18 cellular contexts compared by ENCODE assay signal in genomic region chr10:72509206-72509799, GRCh38.
DNase-seq lines count a peak whose midpoint lies in the region; ATAC-seq, FAIRE-seq and TF ChIP-seq lines count a peak whose summit lies in the region.
"Had no signal": no experiment of that assay in that cellular context is flagged by ENCODE, and none has a peak within 500 bp of the region (broad histone marks: within the 10 kb centered on the region; RNA-seq: fewer than 3 reads in every experiment).

No MANE protein-coding gene starts in this region.

- no peak overlapping the region for H3K14ac ChIP-seq in H9 (ENCODE audit: insufficient read depth, low read length)

- H3K18ac ChIP-seq in H9 (ENCODE audit: insufficient read length, low read depth, low read length), result no peak overlapping the region

- no peak for TF ChIP-seq CTCF in HepG2 (CRISPR knock-in tag; IDR thresholded peaks at IDR 0.05)
- no peak for TF ChIP-seq CTCF in H9 (conservative IDR thresholded peaks at IDR 0.05)

- H3K4ac ChIP-seq in H9 (ENCODE audit: low read depth, low read length), result no peak overlapping the region

- H3K27ac Mint-ChIP-seq in H9, result no peak overlapping the region
- H3K27ac Mint-ChIP-seq: T-cell had no signal

- H4K5ac ChIP-seq in H9 (ENCODE audit: insufficient read length, low read depth, low read length), result no peak overlapping the region

- no peak overlapping the region for H3K4me3 Mint-ChIP-seq in H9
- H3K4me3 Mint-ChIP-seq: T-cell had no signal

- no peaks in the 10 kb centered on the region for H3K27me3 Mint-ChIP-seq in H9 (ENCODE audit: low read depth)
- H3K27me3 Mint-ChIP-seq: T-cell had no signal

- H3K4me1 Mint-ChIP-seq in H9, result peaks cover 0 to 2% of the 10 kb centered on the region in 2 experiments; a peak in 2 of 4 replicates
- H3K4me1 Mint-ChIP-seq: T-cell had no signal

- no peak overlapping the region for H2AK5ac ChIP-seq in H9 (ENCODE audit: insufficient read length, low read length)

- H3K36me3 Mint-ChIP-seq in H9 (ENCODE audit: insufficient read depth in 1 of 3, low read depth in 3 of 3), result peaks cover 12 to 18% (median 15%) of the 10 kb centered on the region in 3 experiments; a peak in 6 of 7 replicates

- FAIRE-seq in HepG2 (lab: Jason Lieb, UNC), result no peak

- POLR2A ChIA-PET in HepG2 (lab: Yijun Ruan, JAX), result no interaction called here

- H3K27ac ChIP-seq in HepG2 (ENCODE audit: extremely low read length, insufficient read depth, low read length) (no peak overlapping the region), H9 (ENCODE audit: insufficient read length, low read depth, low read length) (no peak overlapping the region)
- H3K27ac ChIP-seq: left ventricle myocardium inferior, stomach had no signal

- TF ChIP-seq EP300 in HepG2 (IDR thresholded peaks at IDR 0.05; ENCODE audit: low read depth in 2 of 2, low read length in 2 of 2), result no peak
- TF ChIP-seq EP300 in HepG2 (CRISPR knock-in tag; IDR thresholded peaks at IDR 0.05; ENCODE audit: borderline replicate concordance), result no peak

- WGBS in HepG2 (ENCODE audit: low lambda C conversion rate), result 97% methylated on average over 4 of the region's 4 CpGs
- WGBS in H9 (ENCODE audit: extremely low coverage, insufficient read length, low lambda C conversion rate), result no CpG with 5 or more reads among the region's 4 CpGs

- H3K4me1 ChIP-seq in HepG2 (ENCODE audit: insufficient read depth, low read length), result peaks cover 15% of the 10 kb centered on the region
- no peaks in the 10 kb centered on the region for H3K4me1 ChIP-seq in H9 (ENCODE audit: insufficient read depth, low read length)
- H3K4me1 ChIP-seq: left ventricle myocardium inferior had no signal

- H3K27me3 ChIP-seq in HepG2 (ENCODE audit: control insufficient read depth in 1 of 2, insufficient read depth in 2 of 2, low read length in 2 of 2), result no peaks in the 10 kb centered on the region
- H3K27me3 ChIP-seq in H9 (ENCODE audit: insufficient read depth, low read length), result no peaks in the 10 kb centered on the region
- H3K27me3 ChIP-seq: stomach had no signal

- BruUV-seq in HepG2 (replicated peaks; lab: Mats Ljungman, UMichigan), result no TSS peak

- H4K91ac ChIP-seq in H9 (ENCODE audit: insufficient read length, low read depth, low read length), result no peak overlapping the region

- H3K79me1 ChIP-seq in H9 (ENCODE audit: insufficient read depth, low read depth, low read length, poor library complexity, severe bottlenecking), result no peaks in the 10 kb centered on the region

- TF ChIP-seq POLR2A in HepG2 (IDR thresholded peaks at IDR 0.05; ENCODE audit: insufficient read depth in 1 of 2, low read depth in 2 of 2, low read length in 2 of 2), result no peak

- H3K9me3 ChIP-seq in HepG2 (ENCODE audit: low read length) (peaks cover 8% of the 10 kb centered on the region; the same call in 1 of the 2 replicates), H9 (ENCODE audit: control insufficient read depth, low read depth, low read length) (no peaks in the 10 kb centered on the region)

- peaks cover 2 to 23% of the 10 kb centered on the region in 2 experiments; a peak in 4 of 5 replicates for H3K36me3 ChIP-seq in HepG2 (replicated peaks in 1 of 2; ENCODE audit: control insufficient read depth in 1 of 2, insufficient read depth in 2 of 2, low read length in 2 of 2)

- H2BK20ac ChIP-seq in H9 (ENCODE audit: low read depth, low read length, poor library complexity, severe bottlenecking), result no peak overlapping the region

- peaks cover 22% of the 10 kb centered on the region for H3K79me2 ChIP-seq in HepG2 (ENCODE audit: insufficient read depth, low read length)
- no peaks in the 10 kb centered on the region for H3K79me2 ChIP-seq in H9 (ENCODE audit: insufficient read depth, low read length)

- H4K20me1 ChIP-seq in HepG2 (ENCODE audit: insufficient read depth, low read length) (no peaks in the 10 kb centered on the region; the same call in 1 of the 2 replicates), H9 (ENCODE audit: control insufficient read depth, insufficient read depth, insufficient read length) (no peaks in the 10 kb centered on the region)

- H3T11ph ChIP-seq in H9 (ENCODE audit: low read length), result no peak overlapping the region

- ATAC-seq in HepG2 (no peak), GM18519 (IDR thresholded peaks at IDR 0.05; ENCODE audit: low FRiP score, unreplicated experiment) (no peak), GM21786 (IDR thresholded peaks at IDR 0.05; ENCODE audit: unreplicated experiment) (no peak)
- ATAC-seq: right cardiac atrium, T-cell had no signal

- no peak for TF ChIP-seq RAD21 in HepG2 (CRISPR knock-in tag; IDR thresholded peaks at IDR 0.05)

- H2BK15ac ChIP-seq in H9 (ENCODE audit: low read depth, low read length), result no peak overlapping the region

- H3K23ac ChIP-seq in H9 (ENCODE audit: insufficient read length, low read depth, low read length), result no peak overlapping the region

- H3K4me3 ChIP-seq in HepG2 (replicated peaks in 1 of 3; ENCODE audit: insufficient read depth in 1 of 3, low read depth in 2 of 3, low read length in 3 of 3), result no peak overlapping the region
- H3K4me3 ChIP-seq: left ventricle myocardium inferior, stomach had no signal

- in situ Hi-C loops in HepG2 (cut with HindIII; ENCODE audit: extremely low pct_ligation_motif_present, low pct_unique_long_range_greater_than_20kb), result no loop called here

- intact Hi-C loops in HepG2 (cut with micrococcal nuclease; ENCODE audit: unreplicated experiment), result no loop called here

- H3K56ac ChIP-seq in H9 (ENCODE audit: insufficient read length, low read depth, low read length), result no peak overlapping the region

- H3K23me2 ChIP-seq in H9 (ENCODE audit: insufficient read length, low read depth, low read length, poor library complexity, severe bottlenecking), result no peaks in the 10 kb centered on the region

- H3K9ac ChIP-seq in HepG2 (ENCODE audit: insufficient read depth, low read depth, low read length), result no peak overlapping the region
- no peak overlapping the region for H3K9ac ChIP-seq in H9 (ENCODE audit: extremely low read depth, insufficient read length, low read length)

- H2AFZ ChIP-seq in HepG2 (ENCODE audit: low read length), result no peak overlapping the region
- no peak overlapping the region for H2AFZ ChIP-seq in H9 (ENCODE audit: low read length)

- DNase-seq in AML-193 (lab: John Stamatoyannopoulos, UW) (peak; percentile 69 to 72), HT-29 (ENCODE audit: low spot score) (peak; percentile 15), SIG-M5 (lab: John Stamatoyannopoulos, UW) (peak; percentile 80), HepG2 (ENCODE audit: low spot score) (no peak), H9 (no peak)
- no peak for DNase-seq in effector CD4-positive, alpha-beta T cell
- DNase-seq: activated CD4-positive, alpha-beta T cell treated with anti-CD3 and anti-CD28 coated beads, Interleukin-2, amount 50 U/mL, for 4 hours; EL; HCEC 1CT; KG1; left ventricle myocardium inferior; NCI-H1436 treated with DMSO at 0.1 percent for 48 hours; right cardiac atrium; stimulated activated CD4-positive, alpha-beta T cell treated with anti-CD3 and anti-CD28 coated beads, Interleukin-1b, Interleukin-23, amount 100 ng/mL, for 48 hours; stomach; T-cell had no signal

- no peak overlapping the region for H4K8ac ChIP-seq in H9 (replicated peaks; ENCODE audit: insufficient read length, low read depth, low read length)

- H3K4me2 ChIP-seq in HepG2 (ENCODE audit: low read depth, low read length), result no peak overlapping the region
- no peak overlapping the region for H3K4me2 ChIP-seq in H9 (ENCODE audit: insufficient read depth, insufficient read length, low read length)

- no peak overlapping the region for H2BK120ac ChIP-seq in H9 (ENCODE audit: low read depth, low read length, poor library complexity, severe bottlenecking)

- H2BK5ac ChIP-seq in H9 (ENCODE audit: insufficient read length, low read length), result no peak overlapping the region

- CTCF ChIA-PET in HepG2 (lab: Yijun Ruan, JAX; ENCODE audit: low intra/inter-chr PET ratio, low total read pairs), result no interaction called here

- H3K9me3 Mint-ChIP-seq in H9, result peaks cover 12% of the 10 kb centered on the region in 2 experiments; a peak in 4 of 5 replicates

- no peak overlapping the region for H2BK12ac ChIP-seq in H9 (ENCODE audit: insufficient read length, low read depth, low read length)

TF ChIP-seq in HepG2, 621 proteins besides CTCF, POLR2A, EP300 and RAD21 (continues in another document):
- TF ChIP-seq ZNF160 (CRISPR knock-in tag; IDR thresholded peaks at IDR 0.05), result no peak
- TF ChIP-seq ZNF644 (CRISPR knock-in tag; IDR thresholded peaks at IDR 0.05; ENCODE audit: low read depth), result peak; percentile 30; the same call in 1 of the 2 replicates
- no peak for TF ChIP-seq ZBTB4 (CRISPR knock-in tag; IDR thresholded peaks at IDR 0.05; ENCODE audit: borderline replicate concordance)
- TF ChIP-seq RXRA (CRISPR knock-in tag; IDR thresholded peaks at IDR 0.05), result no peak

Comparison
In these comparisons a context has a peak if more than half of its experiments do, and no peak if none do; other contexts are left out.
1. DNase-seq: peak in AML-193 (2 of 2), HT-29 (single experiment) and SIG-M5 (single experiment); none in HepG2 (single experiment), H9 (single experiment) and effector CD4-positive, alpha-beta T cell (single experiment).